Comparison of ENCODE assay signal across 8 cellular contexts in the genomic region with DNA sequence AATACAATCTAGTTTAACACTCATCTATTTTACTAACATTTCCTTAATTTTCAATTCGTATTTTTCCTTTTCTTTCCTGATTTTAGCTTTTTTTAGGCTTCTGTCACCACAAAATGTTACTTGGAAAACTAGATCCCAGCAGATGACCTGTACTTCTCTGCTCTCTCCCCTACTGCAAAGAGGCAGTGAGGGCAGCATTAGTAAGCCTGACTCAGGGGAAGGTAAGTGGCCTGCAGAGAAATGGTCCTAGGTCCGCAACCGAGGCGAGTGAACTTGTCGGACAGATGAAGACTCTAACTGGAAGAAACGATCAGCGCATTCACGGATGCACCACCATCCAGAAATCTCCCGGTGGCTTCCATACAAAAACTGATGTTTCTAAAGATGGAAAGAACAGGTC.
DNase-seq lines count a peak whose midpoint lies in the region; ATAC-seq and TF ChIP-seq lines count a peak whose summit lies in the region.

No MANE protein-coding gene starts in this region.

- H3K4me3 ChIP-seq in cardiac fibroblast (replicated peaks in 1 of 2; ENCODE audit: low read depth in 2 of 2, low read length in 2 of 2): no peak overlapping the region
- H3K4me3 ChIP-seq in muscle layer of duodenum (ENCODE audit: low read depth in 1 of 2, low read length in 2 of 2): peak overlapping the region in 1 of 2 donors; percentile 46

- H3K36me3 ChIP-seq in muscle layer of duodenum (ENCODE audit: control insufficient read depth in 1 of 2, insufficient read depth in 2 of 2, low read length in 2 of 2): peaks cover 42 to 62% of the 10 kb centered on the region in 2 donors

- no peak for DNase-seq in stimulated activated naive CD8-positive, alpha-beta T cell treated with anti-CD3 and anti-CD28 coated beads, Interleukin-15, Interleukin-2, amounts not matched to agents 100 U/mL and 50 U/mL, for 24 hours
- DNase-seq in cardiac fibroblast (ENCODE audit: low read depth in 2 of 2) (peak; percentile 60 to 63), 8988T (no peak), AML-193 (lab: John Stamatoyannopoulos, UW) (no peak)

- TF ChIP-seq CTCF in cardiac fibroblast (IDR thresholded peaks at IDR 0.05; ENCODE audit: low read depth, low read length): no peak

- H3K4me1 Mint-ChIP-seq in stimulated activated naive CD8-positive, alpha-beta T cell treated with anti-CD3 and anti-CD28 coated beads, Interleukin-15, Interleukin-2, amounts not matched to agents 100 ng/mL and 50 ng/mL, for 24 hours (ENCODE audit: low read depth): peaks cover 50% of the 10 kb centered on the region

- H3K9me3 ChIP-seq in muscle layer of duodenum (ENCODE audit: control insufficient read depth in 1 of 2, low read length in 2 of 2): no peaks in the 10 kb centered on the region

- H3K4me1 ChIP-seq in muscle layer of duodenum (ENCODE audit: control insufficient read depth in 1 of 2, insufficient read depth in 2 of 2, low read length in 2 of 2): peaks cover 19 to 47% of the 10 kb centered on the region in 2 donors

- H3K27ac ChIP-seq in muscle layer of duodenum (ENCODE audit: low read length): peak overlapping the region; percentile 95

- H3K27me3 ChIP-seq in muscle layer of duodenum (ENCODE audit: low read depth, low read length): no peaks in the 10 kb centered on the region

- H3K27ac Mint-ChIP-seq in stimulated activated naive CD8-positive, alpha-beta T cell treated with anti-CD3 and anti-CD28 coated beads, Interleukin-15, Interleukin-2, amounts not matched to agents 100 ng/mL and 50 ng/mL, for 24 hours: peak overlapping the region; percentile 85

- H3K27me3 Mint-ChIP-seq in stimulated activated naive CD8-positive, alpha-beta T cell treated with anti-CD3 and anti-CD28 coated beads, Interleukin-15, Interleukin-2, amounts not matched to agents 100 ng/mL and 50 ng/mL, for 24 hours: no peaks in the 10 kb centered on the region

- no peak for ATAC-seq in stimulated activated naive CD8-positive, alpha-beta T cell treated with anti-CD3 and anti-CD28 coated beads, Interleukin-15, Interleukin-2, amounts not matched to agents 100 U/mL and 50 U/mL, for 24 hours
- ATAC-seq in GM21528 (IDR thresholded peaks at IDR 0.05; ENCODE audit: low FRiP score, unreplicated experiment) (no peak), HG03432 (IDR thresholded peaks at IDR 0.05; ENCODE audit: unreplicated experiment) (no peak)

- no peak overlapping the region for H3K4me3 Mint-ChIP-seq in stimulated activated naive CD8-positive, alpha-beta T cell treated with anti-CD3 and anti-CD28 coated beads, Interleukin-15, Interleukin-2, amounts not matched to agents 100 ng/mL and 50 ng/mL, for 24 hours

- no peaks in the 10 kb centered on the region for H3K9me3 Mint-ChIP-seq in stimulated activated naive CD8-positive, alpha-beta T cell treated with anti-CD3 and anti-CD28 coated beads, Interleukin-15, Interleukin-2, amounts not matched to agents 100 ng/mL and 50 ng/mL, for 24 hours

- peaks cover 37% of the 10 kb centered on the region for H3K36me3 Mint-ChIP-seq in stimulated activated naive CD8-positive, alpha-beta T cell treated with anti-CD3 and anti-CD28 coated beads, Interleukin-15, Interleukin-2, amounts not matched to agents 100 ng/mL and 50 ng/mL, for 24 hours (ENCODE audit: low read depth)

Comparison
In these comparisons a context has a peak if more than half of its experiments do, and no peak if none do; other contexts are left out.
1. DNase-seq: peak in cardiac fibroblast (2 of 2); none in stimulated activated naive CD8-positive, alpha-beta T cell treated with anti-CD3 and anti-CD28 coated beads, Interleukin-15, Interleukin-2, amounts not matched to agents 100 U/mL and 50 U/mL, for 24 hours (single experiment), 8988T (single experiment) and AML-193 (0 of 2).